22 cellular contexts compared by ENCODE assay signal in the genomic region with DNA sequence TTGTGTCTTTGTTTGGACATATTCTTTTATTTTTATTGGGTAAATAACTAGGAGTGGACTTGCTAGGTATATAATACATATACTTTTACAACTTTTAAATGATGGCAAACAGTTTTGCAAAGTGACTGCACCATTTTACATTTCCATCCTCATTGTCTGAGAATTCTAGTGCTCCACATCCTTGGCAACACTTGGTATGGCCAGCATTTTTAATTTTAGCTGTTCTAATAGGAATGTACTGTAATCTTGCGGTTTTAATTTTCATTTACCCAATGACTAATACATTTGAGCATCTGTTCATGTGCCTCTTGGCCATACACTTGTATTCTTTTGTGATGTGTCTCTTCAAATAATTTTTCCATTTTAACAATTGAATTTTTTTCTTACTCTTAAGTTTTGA. TPM values are rescaled to one million over a fixed set of nuclear protein-coding genes. Genes with fewer than 3 reads are reported as not detected.
DNase-seq lines count a peak whose midpoint lies in the region; ATAC-seq and TF ChIP-seq lines count a peak whose summit lies in the region.
"Had no signal": no experiment of that assay in that cellular context is flagged by ENCODE, and none has a peak within 500 bp of the region (broad histone marks: within the 10 kb centered on the region; RNA-seq: fewer than 3 reads in every experiment).

No MANE protein-coding gene starts in this region.

- WGBS in IMR-90 (ENCODE audit: extremely low coverage in 2 of 2, insufficient read length in 1 of 2), 2 experiments = no CpG with 5 or more reads among the region's 1 CpG

- H4K5ac ChIP-seq in IMR-90 (ENCODE audit: low read depth, low read length) = no peak overlapping the region

- no peaks in the 10 kb centered on the region for H3K79me1 ChIP-seq in IMR-90 (ENCODE audit: low read depth in 1 of 2, low read length in 2 of 2)

- H2AK5ac ChIP-seq in IMR-90 (ENCODE audit: low read depth, low read length) = no peak overlapping the region

- POLR2A ChIA-PET in IMR-90 (lab: Charles Lee; ENCODE audit: unreplicated experiment) = no interaction called here

- in situ Hi-C loops in IMR-90 (cut with MboI; ENCODE audit: low sequenced_read_pairs) = no loop called here

- H3K18ac ChIP-seq in IMR-90 (ENCODE audit: low read depth, low read length) = no peak overlapping the region

- H2AK9ac ChIP-seq in IMR-90 (replicated peaks; ENCODE audit: low read depth, low read length, poor library complexity) = no peak overlapping the region

- dilution Hi-C loops in IMR-90 (cut with HindIII; ENCODE audit: low sequenced_read_pairs, unreplicated experiment) = no loop called here

- H3K4me1 ChIP-seq in IMR-90 (ENCODE audit: control insufficient read depth, insufficient read depth, low read length) (no peaks in the 10 kb centered on the region), left lung (no peaks in the 10 kb centered on the region), colonic mucosa (no peaks in the 10 kb centered on the region), left ventricle myocardium inferior (no peaks in the 10 kb centered on the region)
- H3K4me1 ChIP-seq: body of pancreas, suprapubic skin had no signal

- H3K9me3 ChIP-seq in IMR-90 (ENCODE audit: control insufficient read depth, insufficient read depth, low read length) (no peaks in the 10 kb centered on the region), left lung (peaks cover 0 to 16% of the 10 kb centered on the region in 2 donors), colonic mucosa (no peaks in the 10 kb centered on the region), left ventricle myocardium inferior (replicated peaks) (peaks cover 18% of the 10 kb centered on the region)
- H3K9me3 ChIP-seq: body of pancreas had no signal

- no peak for TF ChIP-seq CTCF in IMR-90 (conservative IDR thresholded peaks at IDR 0.05; ENCODE audit: low read depth, low read length)
- no peak for TF ChIP-seq CTCF in left lung (IDR thresholded peaks at IDR 0.05)
- no peak for TF ChIP-seq CTCF in colonic mucosa (IDR thresholded peaks at IDR 0.05)
- TF ChIP-seq CTCF in left ventricle myocardium inferior (IDR thresholded peaks at IDR 0.05; ENCODE audit: borderline replicate concordance) = no peak

- H2BK15ac ChIP-seq in IMR-90 (ENCODE audit: low read depth, low read length) = no peak overlapping the region

- H3K4me2 ChIP-seq in IMR-90 (ENCODE audit: low read depth, low read length) = no peak overlapping the region
- H3K4me2 ChIP-seq: GM23338 had no signal

- H2AFZ ChIP-seq in IMR-90 (replicated peaks; ENCODE audit: low read length, poor library complexity) = no peak overlapping the region
- H2AFZ ChIP-seq: GM23338 had no signal

- H4K20me1 ChIP-seq in IMR-90 (ENCODE audit: insufficient read depth, low read length) = no peaks in the 10 kb centered on the region

- H3K23ac ChIP-seq in IMR-90 (ENCODE audit: low read depth, low read length) = no peak overlapping the region

- no peak overlapping the region for H2BK20ac ChIP-seq in IMR-90 (ENCODE audit: low read depth, low read length)

- CTCF ChIA-PET in IMR-90 (lab: Yijun Ruan, JAX) = no interaction called here

- H3K14ac ChIP-seq in IMR-90 (replicated peaks; ENCODE audit: low read depth, low read length) = no peak overlapping the region

- BruUV-seq in IMR-90 (replicated peaks; lab: Mats Ljungman, UMichigan) = no TSS peak

- no peak overlapping the region for H4K91ac ChIP-seq in IMR-90 (ENCODE audit: insufficient read depth, low read depth, low read length)

- H3K56ac ChIP-seq in IMR-90 (ENCODE audit: extremely low read depth, insufficient read depth, low read length) = no peak overlapping the region

- no peak overlapping the region for H4K8ac ChIP-seq in IMR-90 (ENCODE audit: low read depth in 2 of 2, low read length in 2 of 2)

- H3K9me1 ChIP-seq in IMR-90 (ENCODE audit: insufficient read depth, low read length) = no peaks in the 10 kb centered on the region; the same call in 1 of the 2 replicates

- no peak overlapping the region for H2BK120ac ChIP-seq in IMR-90 (ENCODE audit: low read depth, low read length)

- no peak for TF ChIP-seq RAD21 in IMR-90 (IDR thresholded peaks at IDR 0.05; ENCODE audit: low read length)

- TF ChIP-seq POLR2A in IMR-90 (IDR thresholded peaks at IDR 0.05; ENCODE audit: low read depth, low read length) = no peak

- ATAC-seq in IMR-90 (ENCODE audit: low read depth) (peak; percentile 78), left lung (peak; percentile 34), GM19328 (IDR thresholded peaks at IDR 0.05; ENCODE audit: unreplicated experiment) (no peak)
- ATAC-seq: body of pancreas; GM23338; left lobe of liver; natural killer cell treated with Interleukin-12 subunit alpha and Interleukin-12 subunit beta and Interleukin-15 and Interleukin-18, amount 100 ng/mL, for 72 hours; T-cell; WTC11 had no signal

- peak overlapping the region; percentile 45 for H2BK5ac ChIP-seq in IMR-90 (ENCODE audit: low read depth, low read length, poor library complexity, severe bottlenecking)

- H3K4me3 ChIP-seq in IMR-90 (ENCODE audit: insufficient read depth, low read depth, low read length) (no peak overlapping the region), left lung (no peak overlapping the region), colonic mucosa (no peak overlapping the region), left ventricle myocardium inferior (no peak overlapping the region)
- H3K4me3 ChIP-seq: body of pancreas, GM23338, suprapubic skin had no signal

- H3K4ac ChIP-seq in IMR-90 (ENCODE audit: low read depth, low read length) = no peak overlapping the region

- H3K27ac ChIP-seq in IMR-90 (ENCODE audit: insufficient read depth, low read length) (no peak overlapping the region), left lung (no peak overlapping the region), colonic mucosa (no peak overlapping the region), left ventricle myocardium inferior (replicated peaks) (no peak overlapping the region)
- H3K27ac ChIP-seq: body of pancreas, suprapubic skin had no signal

- intact Hi-C loops in IMR-90 (cut with micrococcal nuclease) (no loop called here), left lung (cut with DNase I) (no loop called here), colonic mucosa (cut with DNase I) (no loop called here), left ventricle myocardium inferior (cut with micrococcal nuclease) (no loop called here)

- DNase-seq in DMS53 (lab: John Stamatoyannopoulos, UW) (peak; percentile 72), IMR-90 (peak; percentile 87), brain pericyte (ENCODE audit: low read depth, low spot score) (peak; percentile 27), left lung (no peak), colonic mucosa (no peak), NCI-H510A (lab: John Stamatoyannopoulos, UW) (no peak), left ventricle myocardium inferior (no peak)
- DNase-seq: activated effector memory CD4-positive, alpha-beta T cell treated with anti-CD3 and anti-CD28 coated beads, Interleukin-2, amount 50 U/mL, for 16 hours; body of pancreas; endodermal cell; hypothalamus; KG1; NCI-H524 treated with DMSO at 0.1 percent for 48 hours; T-cell had no signal

- H3K27me3 ChIP-seq in IMR-90 (ENCODE audit: control insufficient read depth, insufficient read depth, low read length) (no peaks in the 10 kb centered on the region), left lung (no peaks in the 10 kb centered on the region), colonic mucosa (no peaks in the 10 kb centered on the region), left ventricle myocardium inferior (ENCODE audit: low read depth) (no peaks in the 10 kb centered on the region)
- H3K27me3 ChIP-seq: body of pancreas, suprapubic skin had no signal

- H3K36me3 ChIP-seq in IMR-90 (ENCODE audit: control insufficient read depth, insufficient read depth, low read length) = no peaks in the 10 kb centered on the region
- no peaks in the 10 kb centered on the region for H3K36me3 ChIP-seq in left lung
- no peaks in the 10 kb centered on the region for H3K36me3 ChIP-seq in colonic mucosa
- H3K36me3 ChIP-seq in left ventricle myocardium inferior = no peaks in the 10 kb centered on the region
- H3K36me3 ChIP-seq: suprapubic skin had no signal

- no peak overlapping the region for H3K9ac ChIP-seq in IMR-90 (ENCODE audit: low read depth, low read length)
- H3K9ac ChIP-seq in colonic mucosa (ENCODE audit: low read depth in 2 of 2, low read length in 2 of 2) = no peak overlapping the region

TF ChIP-seq in IMR-90, 13 proteins besides CTCF, POLR2A, EP300 and RAD21:
- TF ChIP-seq FOS (IDR thresholded peaks at IDR 0.05; ENCODE audit: low read depth, low read length) (peak; percentile 25; the same call in 1 of the 2 replicates), MAZ (IDR thresholded peaks at IDR 0.05; ENCODE audit: borderline replicate concordance, low read depth, low read length) (no peak)

RNA-seq across cellular contexts. Expression of a gene that starts 37.0 kb away (rescaled TPM):
- total RNA-seq in IMR-90 (2012; rRNA removed) (not detected in 2 replicates), left lung (not detected), colonic mucosa (not detected), left ventricle myocardium inferior (not detected)
- not detected in 2 replicates for polyA plus RNA-seq in IMR-90 (2012; rRNA removed)
- not detected in 2 replicates for polyA plus RNA-seq in IMR-90 (2012; cell fraction: cytosol; rRNA removed)
- polyA plus RNA-seq in IMR-90 (2012; cell fraction: nucleus; rRNA removed; ENCODE audit: low replicate concordance) = not detected in 2 replicates
- total RNA-seq: body of pancreas; G401; GM23338; left lobe of liver; natural killer cell treated with Interleukin-12 subunit alpha and Interleukin-12 subunit beta and Interleukin-15 and Interleukin-18, amount 100 ng/mL, for 72 hours; renal cortical epithelial cell; suprapubic skin; T-cell; WTC11 had no signal
- polyA plus RNA-seq: GM23338 had no signal

Comparison
In these comparisons a context has a peak if more than half of its experiments do, and no peak if none do; other contexts are left out.
1. DNase-seq: peak in DMS53 (single experiment), IMR-90 (single experiment) and brain pericyte (single experiment); none in left lung (0 of 2), colonic mucosa (single experiment), NCI-H510A (single experiment) and left ventricle myocardium inferior (single experiment).